14 cellular contexts compared by ENCODE assay signal in genomic region chr2:130187789-130188431, GRCh38. TPM values are rescaled to one million over a fixed set of nuclear protein-coding genes. Genes with fewer than 3 reads are reported as not detected.
"Had no signal": no experiment of that assay in that cellular context is flagged by ENCODE, and none has a peak within 500 bp of the region (broad histone marks: within the 10 kb centered on the region; RNA-seq: fewer than 3 reads in every experiment).

No MANE protein-coding gene starts in this region.

RNA-seq across cellular contexts. Expression of gene TUBA3E, which starts 10.3 kb away (rescaled TPM):
- total RNA-seq: activated naive CD8-positive, alpha-beta T cell treated with anti-CD3 and anti-CD28 coated beads, Interleukin-2, amount 10 ng/mL, durations not matched to agents 7 days and 5 days; activated T-helper 1 cell treated with anti-CD3 and anti-CD28 coated beads, Interleukin-12 subunit alpha, Interleukin-12 subunit beta, Interleukin-2, Interleukin-4 antibody, amounts not matched to agents 30 ng/mL and 10 ng/mL and 1 ng/mL, durations not matched to agents 14 hours and 24 hours and 36 hours; ascending aorta; chondrocyte; gastrocnemius medialis; lung; mucosa of gallbladder; progenitor cell of endocrine pancreas; renal cortical epithelial cell; right lobe of liver; skeletal muscle tissue; T-cell; T-helper 2 cell treated with Interferon-gamma antibody and Interleukin-4, amounts not matched to agents 100 ng/mL and 5 ng/mL, for 36 hours had no signal
- polyA plus RNA-seq: lung had no signal

RNA-seq across cellular contexts. Expression of gene CCDC74B, which starts 43.0 kb away (rescaled TPM):
- total RNA-seq: skeletal muscle tissue had no signal

RNA-seq across cellular contexts. Expression of gene POTEF, which starts 58.9 kb away (rescaled TPM):
- total RNA-seq: activated naive CD8-positive, alpha-beta T cell treated with anti-CD3 and anti-CD28 coated beads, Interleukin-2, amount 10 ng/mL, durations not matched to agents 7 days and 5 days; activated T-helper 1 cell treated with anti-CD3 and anti-CD28 coated beads, Interleukin-12 subunit alpha, Interleukin-12 subunit beta, Interleukin-2, Interleukin-4 antibody, amounts not matched to agents 30 ng/mL and 10 ng/mL and 1 ng/mL, durations not matched to agents 14 hours and 24 hours and 36 hours; ascending aorta; gastrocnemius medialis; left ventricle myocardium inferior; mucosa of gallbladder; renal cortical epithelial cell; right lobe of liver; skeletal muscle tissue; T-cell; T-helper 2 cell treated with Interferon-gamma antibody and Interleukin-4, amounts not matched to agents 100 ng/mL and 5 ng/mL, for 36 hours had no signal
